Comparison of ENCODE assay signal across 29 cellular contexts in genomic region chr7:70377957-70378356, GRCh38.
DNase-seq lines count a peak whose midpoint lies in the region; ATAC-seq and TF ChIP-seq lines count a peak whose summit lies in the region.
"Had no signal": no experiment of that assay in that cellular context is flagged by ENCODE, and none has a peak within 500 bp of the region (broad histone marks: within the 10 kb centered on the region; RNA-seq: fewer than 3 reads in every experiment).

No MANE protein-coding gene starts in this region.

- H3K79me2 ChIP-seq in SK-N-SH (ENCODE audit: insufficient read depth), result no peaks in the 10 kb centered on the region

- H3K4me3 ChIP-seq in SK-N-SH (ENCODE audit: low read depth in 2 of 2, low read length in 1 of 2) (no peak overlapping the region), HEK293 (ENCODE audit: low read depth, low read length) (no peak overlapping the region)
- H3K4me3 ChIP-seq: A549; BLaER1; BLaER1 treated with 17β-estradiol and CSF1 and Interleukin-3, amounts not matched to agents 10 nM and 100 nM had no signal

- WGBS in SK-N-SH (ENCODE audit: low lambda C conversion rate), result 94% methylated on average over 7 of the region's 7 CpGs

- H3K27me3 ChIP-seq in SK-N-SH (ENCODE audit: insufficient read depth), result no peaks in the 10 kb centered on the region
- H3K27me3 ChIP-seq: BE2C; BLaER1; BLaER1 treated with 17β-estradiol and CSF1 and Interleukin-3, amounts not matched to agents 10 nM and 100 nM had no signal

- POLR2A ChIA-PET in SK-N-SH (lab: Yijun Ruan, JAX), result no interaction called here
- POLR2A ChIA-PET in HEK293 (lab: Yijun Ruan, JAX), result interaction anchor here (0.5 kb wide), 1 partner anchor 1644 kb away, joined by 7 read pairs; no protein-coding TSS in a partner anchor

- no peaks in the 10 kb centered on the region for H4K20me1 ChIP-seq in SK-N-SH (ENCODE audit: insufficient read depth)
- H4K20me1 ChIP-seq: BLaER1; BLaER1 treated with 17β-estradiol and CSF1 and Interleukin-3, amounts not matched to agents 10 nM and 100 nM had no signal

- H3K9me2 ChIP-seq in SK-N-SH, result no peaks in the 10 kb centered on the region

- TF ChIP-seq RAD21 in SK-N-SH (IDR thresholded peaks at IDR 0.05; ENCODE audit: low read length), result no peak

- H3K4me1 ChIP-seq in SK-N-SH (ENCODE audit: control insufficient read depth in 1 of 2, insufficient read depth in 2 of 2, low read depth in 1 of 2, low read length in 1 of 2) (peaks cover 8 to 42% of the 10 kb centered on the region in 2 experiments; a peak in 3 of 4 replicates), HEK293 (ENCODE audit: control insufficient read depth, insufficient read depth, low read length) (peaks cover 2% of the 10 kb centered on the region; the same call in 1 of the 2 replicates)
- H3K4me1 ChIP-seq: A549, Caco-2 had no signal

- H3K4me2 ChIP-seq in SK-N-SH, result no peak overlapping the region
- H3K4me2 ChIP-seq: A549; BLaER1; BLaER1 treated with 17β-estradiol and CSF1 and Interleukin-3, amounts not matched to agents 10 nM and 100 nM had no signal

- H3K36me3 ChIP-seq in SK-N-SH (replicated peaks in 1 of 2; ENCODE audit: control insufficient read depth in 1 of 2, insufficient read depth in 2 of 2, low read length in 1 of 2) (no peaks in the 10 kb centered on the region), HEK293 (ENCODE audit: control insufficient read depth in 2 of 2, insufficient read depth in 1 of 2, low read length in 2 of 2) (no peaks in the 10 kb centered on the region)
- H3K36me3 ChIP-seq: BE2C had no signal

- H3K27ac ChIP-seq in SK-N-SH (ENCODE audit: low read depth in 2 of 2, low read length in 1 of 2) (no peak overlapping the region), HEK293 (ENCODE audit: extremely low read depth, low read depth, low read length) (no peak overlapping the region)
- H3K27ac ChIP-seq: 22Rv1; A549; BLaER1; BLaER1 treated with 17β-estradiol and CSF1 and Interleukin-3, amounts not matched to agents 10 nM and 100 nM; C4-2B had no signal

- no peak for ATAC-seq in SK-N-SH treated with all-trans-retinoic acid at 6 μM for 48 hours
- ATAC-seq: A549; CD8-positive, alpha-beta T cell had no signal

- H3K9ac ChIP-seq in SK-N-SH, result no peak overlapping the region
- H3K9ac ChIP-seq: BLaER1; BLaER1 treated with 17β-estradiol and CSF1 and Interleukin-3, amounts not matched to agents 10 nM and 100 nM had no signal

- TF ChIP-seq CTCF in SK-N-SH (IDR thresholded peaks at IDR 0.05) (no peak), HEK293 (tag by site-specific recombination; IDR thresholded peaks at IDR 0.05) (no peak)

- no peak overlapping the region for H2AFZ ChIP-seq in SK-N-SH (ENCODE audit: low read depth)

- no peaks in the 10 kb centered on the region for H3K9me3 ChIP-seq in SK-N-SH
- no peaks in the 10 kb centered on the region for H3K9me3 ChIP-seq in HEK293 (ENCODE audit: control insufficient read depth, insufficient read depth, low read depth, low read length)
- H3K9me3 ChIP-seq: A549, BE2C, BLaER1 had no signal

- DNase-seq in SK-N-SH, result no peak
- DNase-seq in stimulated activated CD4-positive, alpha-beta T cell treated with anti-CD3 and anti-CD28 coated beads, Interleukin-4, amount 100 ng/mL, for 24 hours, result no peak
- DNase-seq: 8988T; ACHN; AML-193; BE2C; C1 segment of cervical spinal cord; Caco-2; Calu3; CD4-positive, alpha-beta memory T cell; CD4-positive, alpha-beta T cell; CD4-positive, CD25-positive, alpha-beta regulatory T cell; CD8-positive, alpha-beta memory T cell; CD8-positive, alpha-beta T cell; COR-L47; DMS 273 treated with DMSO at 0.1 percent for 48 hours; DMS153; DMS53; DMS79; DMS79 treated with DMSO at 0.1 percent for 48 hours; DND-41; EL had no signal

- CTCF ChIA-PET in SK-N-SH (lab: Yijun Ruan, JAX) (interaction anchor here (1.0 to 5.0 kb wide), 3 partner anchors 9 to 336 kb away, joined by 3 to 19 read pairs (median 10); no protein-coding TSS in a partner anchor), HEK293 (lab: Yijun Ruan, JAX) (no interaction called here)

- peaks cover 13% of the 10 kb centered on the region for H3F3A ChIP-seq in SK-N-SH (replicated peaks; ENCODE audit: insufficient read depth)

- TF ChIP-seq EP300 in SK-N-SH (IDR thresholded peaks at IDR 0.05; ENCODE audit: borderline replicate concordance in 1 of 2, low read depth in 1 of 2, low read length in 1 of 2), result no peak

TF ChIP-seq in SK-N-SH treated with all-trans-retinoic acid at 6 μM for 48 hours, 23 proteins besides CTCF, POLR2A, EP300 and RAD21:
- TF ChIP-seq SNAI2 (CRISPR knock-in tag; IDR thresholded peaks at IDR 0.05) (no peak), ZNF8 (CRISPR knock-in tag; IDR thresholded peaks at IDR 0.05) (peak; percentile 90)
- TF ChIP-seq, protein P1, sequence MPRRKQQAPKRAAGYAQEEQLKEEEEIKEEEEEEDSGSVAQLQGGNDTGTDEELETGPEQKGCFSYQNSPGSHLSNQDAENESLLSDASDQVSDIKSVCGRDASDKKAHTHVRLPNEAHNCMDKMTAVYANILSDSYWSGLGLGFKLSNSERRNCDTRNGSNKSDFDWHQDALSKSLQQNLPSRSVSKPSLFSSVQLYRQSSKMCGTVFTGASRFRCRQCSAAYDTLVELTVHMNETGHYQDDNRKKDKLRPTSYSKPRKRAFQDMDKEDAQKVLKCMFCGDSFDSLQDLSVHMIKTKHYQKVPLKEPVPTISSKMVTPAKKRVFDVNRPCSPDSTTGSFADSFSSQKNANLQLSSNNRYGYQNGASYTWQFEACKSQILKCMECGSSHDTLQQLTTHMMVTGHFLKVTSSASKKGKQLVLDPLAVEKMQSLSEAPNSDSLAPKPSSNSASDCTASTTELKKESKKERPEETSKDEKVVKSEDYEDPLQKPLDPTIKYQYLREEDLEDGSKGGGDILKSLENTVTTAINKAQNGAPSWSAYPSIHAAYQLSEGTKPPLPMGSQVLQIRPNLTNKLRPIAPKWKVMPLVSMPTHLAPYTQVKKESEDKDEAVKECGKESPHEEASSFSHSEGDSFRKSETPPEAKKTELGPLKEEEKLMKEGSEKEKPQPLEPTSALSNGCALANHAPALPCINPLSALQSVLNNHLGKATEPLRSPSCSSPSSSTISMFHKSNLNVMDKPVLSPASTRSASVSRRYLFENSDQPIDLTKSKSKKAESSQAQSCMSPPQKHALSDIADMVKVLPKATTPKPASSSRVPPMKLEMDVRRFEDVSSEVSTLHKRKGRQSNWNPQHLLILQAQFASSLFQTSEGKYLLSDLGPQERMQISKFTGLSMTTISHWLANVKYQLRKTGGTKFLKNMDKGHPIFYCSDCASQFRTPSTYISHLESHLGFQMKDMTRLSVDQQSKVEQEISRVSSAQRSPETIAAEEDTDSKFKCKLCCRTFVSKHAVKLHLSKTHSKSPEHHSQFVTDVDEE (CRISPR knock-in tag; IDR thresholded peaks at IDR 0.05), result no peak
TF ChIP-seq in SK-N-SH treated with all-trans-retinoic acid at 6 μM for 48 hours: peak in this region for 1.

TF ChIP-seq in SK-N-SH, 30 proteins besides CTCF, POLR2A, EP300 and RAD21:
- TF ChIP-seq GABPA (IDR thresholded peaks at IDR 0.05; ENCODE audit: low read depth), result no peak
- TF ChIP-seq MXI1 (IDR thresholded peaks at IDR 0.05; ENCODE audit: low read depth, low read length), result no peak
- no peak for TF ChIP-seq YY1 (IDR thresholded peaks at IDR 0.05; ENCODE audit: low read depth)
- TF ChIP-seq, protein P2, sequence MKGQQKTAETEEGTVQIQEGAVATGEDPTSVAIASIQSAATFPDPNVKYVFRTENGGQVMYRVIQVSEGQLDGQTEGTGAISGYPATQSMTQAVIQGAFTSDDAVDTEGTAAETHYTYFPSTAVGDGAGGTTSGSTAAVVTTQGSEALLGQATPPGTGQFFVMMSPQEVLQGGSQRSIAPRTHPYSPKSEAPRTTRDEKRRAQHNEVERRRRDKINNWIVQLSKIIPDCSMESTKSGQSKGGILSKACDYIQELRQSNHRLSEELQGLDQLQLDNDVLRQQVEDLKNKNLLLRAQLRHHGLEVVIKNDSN (IDR thresholded peaks at IDR 0.05; ENCODE audit: borderline replicate concordance, low read depth), result no peak
- no peak for TF ChIP-seq SMC3 (IDR thresholded peaks at IDR 0.05; ENCODE audit: low read depth, low read length)
TF ChIP-seq in SK-N-SH: peak in this region for 0.

TF ChIP-seq in HEK293, 187 proteins besides CTCF, POLR2A, EP300 and RAD21:
- TF ChIP-seq RBAK (tag by site-specific recombination; IDR thresholded peaks at IDR 0.05) (no peak), ZNF146 (tag by site-specific recombination; IDR thresholded peaks at IDR 0.05) (peak; percentile 77)
